ENCODE assay signal across 8 cellular contexts in the genomic region with DNA sequence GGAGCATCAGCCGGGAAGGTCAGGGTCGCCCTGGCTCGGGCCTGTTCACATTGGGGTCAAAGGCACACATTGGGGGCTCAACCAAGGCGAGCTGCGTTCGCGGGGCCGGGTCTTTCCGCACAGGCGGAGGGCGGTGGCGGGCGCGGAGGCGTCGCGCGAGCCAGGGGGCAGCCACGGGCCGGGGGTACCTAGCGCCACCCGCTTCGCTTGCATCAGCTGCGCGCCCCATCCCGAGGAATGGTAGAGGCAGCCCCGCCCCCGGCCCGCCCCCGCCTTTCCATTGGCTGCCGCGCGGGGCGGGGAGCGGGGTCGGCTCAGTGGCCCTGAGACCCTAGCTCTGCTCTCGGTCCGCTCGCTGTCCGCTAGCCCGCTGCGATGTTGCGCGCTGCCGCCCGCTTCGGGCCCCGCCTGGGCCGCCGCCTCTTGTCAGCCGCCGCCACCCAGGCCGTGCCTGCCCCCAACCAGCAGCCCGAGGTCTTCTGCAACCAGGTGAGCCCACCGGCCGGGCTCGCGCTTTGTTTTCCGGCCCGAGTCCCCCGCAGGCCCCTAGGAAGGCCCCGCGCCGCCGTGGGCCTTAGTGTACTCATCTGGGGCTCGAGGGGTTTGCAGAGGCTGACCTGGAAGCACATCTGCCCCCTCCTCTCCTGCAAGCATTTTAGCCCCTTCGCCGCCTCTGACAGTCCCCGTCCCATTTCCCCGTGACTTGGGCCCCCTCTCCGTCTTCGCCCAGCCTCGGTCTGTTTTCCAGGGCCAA. TPM values are rescaled to one million over a fixed set of nuclear protein-coding genes. Genes with fewer than 3 reads are reported as not detected.
A peak's percentile ranks its signal among the peaks of the same experiment; 100 is the strongest.
DNase-seq lines count a peak whose midpoint lies in the region; ATAC-seq and TF ChIP-seq lines count a peak whose summit lies in the region.

A gene (plus strand): TSS at position 326 of the 754 bp plus-strand sequence. CDS start 50 bp downstream, at position 376.

- H3K23ac ChIP-seq in trophoblast cell (ENCODE audit: low read length): no peak within 1 kb of the TSS

- peak within 1 kb of the TSS; percentile 67 for H4K8ac ChIP-seq in trophoblast cell (ENCODE audit: low read depth, low read length)

- CTCF ChIA-PET in PC-3 (lab: Charles Lee): interaction anchor here (0.6 kb wide), 1 partner anchor 46 kb away, joined by 3 read pairs; no protein-coding TSS in a partner anchor

- H3K36me3 ChIP-seq in DOHH2 (ENCODE audit: control insufficient read depth, low read length) (peaks cover 3% of the 10 kb centered on the region; the same call in 1 of the 2 replicates), PC-3 (ENCODE audit: low read depth, low read length) (no peaks in the 10 kb centered on the region), trophoblast cell (ENCODE audit: control insufficient read depth in 1 of 2, insufficient read depth in 2 of 2, low read length in 2 of 2) (peaks cover 1 to 4% of the 10 kb centered on the region in 2 experiments)

- H3K27me3 ChIP-seq in DOHH2 (ENCODE audit: control insufficient read depth, low read length): no peaks in the 10 kb centered on the region
- 0 out of 2 replicates have a peak, but pooled peaks cover 3% of the 10 kb centered on the region for H3K27me3 ChIP-seq in PC-3 (ENCODE audit: low read length)
- H3K27me3 ChIP-seq in trophoblast cell (ENCODE audit: insufficient read depth, low read length): no peaks in the 10 kb centered on the region

- H3K4me2 ChIP-seq in DOHH2 (ENCODE audit: low read length) (peak within 1 kb of the TSS; percentile 78), PC-3 (ENCODE audit: low read length) (peak within 1 kb of the TSS; percentile 74), trophoblast cell (ENCODE audit: low read length) (peak within 1 kb of the TSS; percentile 91)

- H3K4me3 ChIP-seq in DOHH2 (ENCODE audit: low read length): peak within 1 kb of the TSS; percentile 75
- peak within 1 kb of the TSS; percentile 56 for H3K4me3 ChIP-seq in PC-3 (ENCODE audit: low read length)
- H3K4me3 ChIP-seq in trophoblast cell (ENCODE audit: low read depth, low read length): peak within 1 kb of the TSS; percentile 78

- H4K91ac ChIP-seq in trophoblast cell (ENCODE audit: low read depth, low read length): peak within 1 kb of the TSS; percentile 58

- BruUV-seq in PC-3 (replicated peaks; lab: Mats Ljungman, UMichigan): no TSS peak

- H3K14ac ChIP-seq in trophoblast cell (ENCODE audit: low read length): peak within 1 kb of the TSS; percentile 75

- H3K79me2 ChIP-seq in DOHH2 (ENCODE audit: control insufficient read depth, low read length): peaks cover 21% of the 10 kb centered on the region
- no peaks in the 10 kb centered on the region for H3K79me2 ChIP-seq in PC-3 (ENCODE audit: low read length)
- H3K79me2 ChIP-seq in trophoblast cell (ENCODE audit: control insufficient read depth, insufficient read depth, low read length, poor library complexity): peaks cover 2% of the 10 kb centered on the region

- peak within 1 kb of the TSS; percentile 44 for H3K4ac ChIP-seq in trophoblast cell (ENCODE audit: low read depth, low read length)

- POLR2A ChIA-PET in PC-3 (lab: Charles Lee; ENCODE audit: unreplicated experiment): interaction anchor here (0.6 kb wide), 1 partner anchor 18 kb away, joined by 3 read pairs; no protein-coding TSS in a partner anchor

- H4K20me1 ChIP-seq in DOHH2 (ENCODE audit: control insufficient read depth, insufficient read depth, low read depth, low read length) (no peaks in the 10 kb centered on the region), PC-3 (ENCODE audit: low read length) (no peaks in the 10 kb centered on the region)

- no peak within 1 kb of the TSS for H2BK5ac ChIP-seq in trophoblast cell (ENCODE audit: low read depth, low read length, poor library complexity)

- H2BK12ac ChIP-seq in trophoblast cell (ENCODE audit: low read length): peak within 1 kb of the TSS; percentile 64

- H3K27ac ChIP-seq in DOHH2 (ENCODE audit: low read depth, low read length) (peak within 1 kb of the TSS; percentile 59), PC-3 (ENCODE audit: low read length) (no peak within 1 kb of the TSS), trophoblast cell (ENCODE audit: low read depth, low read length) (no peak within 1 kb of the TSS)

- H3K9ac ChIP-seq in PC-3 (ENCODE audit: low read length) (no peak within 1 kb of the TSS), trophoblast cell (ENCODE audit: low read length) (peak within 1 kb of the TSS; percentile 54)

- intact Hi-C loops in PC-3 (cut with micrococcal nuclease): loop anchor here (5.0 kb wide), 1 partner anchor 46 kb away; no protein-coding TSS in a partner anchor
- intact Hi-C loops in left cardiac atrium (cut with DNase I): no loop called here

- H3K9me3 ChIP-seq in DOHH2 (ENCODE audit: control insufficient read depth, insufficient read depth, low read length) (peaks cover 4% of the 10 kb centered on the region; the same call in 1 of the 2 replicates), PC-3 (ENCODE audit: low read length) (no peaks in the 10 kb centered on the region), trophoblast cell (ENCODE audit: insufficient read depth, low read depth, low read length) (no peaks in the 10 kb centered on the region)

- DNase-seq in PC-3 (no peak), amygdala (lab: John Stamatoyannopoulos, UW) (peak in 53 of 56 donors; percentile 7 to 82 (median 58)), left cardiac atrium (peak; percentile 84), trophoblast cell (peak; percentile 61 to 67)

- H3K79me1 ChIP-seq in trophoblast cell (ENCODE audit: low read length): peaks cover 9% of the 10 kb centered on the region

- no CpG with 5 or more reads among the region's 73 CpGs for WGBS in trophoblast cell (ENCODE audit: extremely low coverage, insufficient coverage, insufficient read length)

- H2AK5ac ChIP-seq in trophoblast cell (ENCODE audit: low read length): peak within 1 kb of the TSS; percentile 65

- peak within 1 kb of the TSS; percentile 82 for H3K18ac ChIP-seq in trophoblast cell (ENCODE audit: low read length)

- H3K9me2 ChIP-seq in DOHH2 (replicated peaks; ENCODE audit: control insufficient read depth, low read length): no peaks in the 10 kb centered on the region
- H3K9me2 ChIP-seq in PC-3 (replicated peaks; ENCODE audit: low read length): no peaks in the 10 kb centered on the region

- peak within 1 kb of the TSS; percentile 16 for H4K12ac ChIP-seq in trophoblast cell (ENCODE audit: low read depth, low read length)

- ATAC-seq in HG02588 (IDR thresholded peaks at IDR 0.05; ENCODE audit: unreplicated experiment) (peak; percentile 47), PC-3 (peak; percentile 40), left cardiac atrium (peak; percentile 98), HG03159 (IDR thresholded peaks at IDR 0.05; ENCODE audit: unreplicated experiment) (no peak), HG03039 (IDR thresholded peaks at IDR 0.05; ENCODE audit: unreplicated experiment) (no peak)

- H3K4me1 ChIP-seq in DOHH2 (ENCODE audit: control insufficient read depth, low read length) (peaks cover 68% of the 10 kb centered on the region), PC-3 (ENCODE audit: insufficient read depth, low read length) (peaks cover 7% of the 10 kb centered on the region; the same call in 1 of the 2 replicates), trophoblast cell (ENCODE audit: control insufficient read depth in 1 of 2, insufficient read depth in 2 of 2, low read length in 2 of 2) (peaks cover 3 to 8% of the 10 kb centered on the region in 2 experiments)

- H2AFZ ChIP-seq in PC-3 (ENCODE audit: low read length) (peak within 1 kb of the TSS; percentile 63; the same call in 1 of the 2 replicates), trophoblast cell (ENCODE audit: insufficient read depth, low read length, poor library complexity) (peak within 1 kb of the TSS; percentile 14)

- H3F3A ChIP-seq in DOHH2 (ENCODE audit: control insufficient read depth, insufficient read depth): peaks cover 17% of the 10 kb centered on the region
- H3F3A ChIP-seq in PC-3 (ENCODE audit: low read length, unreplicated experiment): no peaks in the 10 kb centered on the region

- TF ChIP-seq CTCF in DOHH2 (IDR thresholded peaks at IDR 0.05; ENCODE audit: low read depth, low read length, poor library complexity, severe bottlenecking) (peak; percentile 34), PC-3 (conservative IDR thresholded peaks at IDR 0.05; ENCODE audit: low read depth, low read length) (no peak)

- peak within 1 kb of the TSS; percentile 5 for H2BK120ac ChIP-seq in trophoblast cell (ENCODE audit: insufficient read depth, low read length, poor library complexity)

RNA-seq across cellular contexts. Expression of the gene that starts here (rescaled TPM):
- total RNA-seq in PC-3 (2014; rRNA removed) (0.35 and 2.0 TPM in 2 replicates), left cardiac atrium (100 to 1,000 TPM; 268 to 331 TPM)
- 31.9 and 35.0 TPM in 2 replicates for polyA plus RNA-seq in trophoblast cell (2013)

Comparison
In these comparisons a context has a peak if more than half of its experiments do, and no peak if none do; other contexts are left out.
1. RNA of the gene that starts here (total RNA-seq): 268 to 331 TPM in left cardiac atrium; 0.35 to 2.0 TPM in PC-3; every median in the first group is over 10 times any median in the second.
2. ATAC-seq: peak in HG02588 (single experiment), PC-3 (single experiment) and left cardiac atrium (2 of 2); none in HG03159 (single experiment) and HG03039 (single experiment).
3. Peak in every context shown above with its lines, with median percentiles within 50 percentile points of each other: H3K4me2 ChIP-seq and H3K4me3 ChIP-seq.